Comparison of ENCODE assay signal across 22 cellular contexts in genomic region chr2:3287896-3288295, GRCh38.
DNase-seq lines count a peak whose midpoint lies in the region; ATAC-seq, FAIRE-seq and TF ChIP-seq lines count a peak whose summit lies in the region.
"Had no signal": no experiment of that assay in that cellular context is flagged by ENCODE, and none has a peak within 500 bp of the region (broad histone marks: within the 10 kb centered on the region; RNA-seq: fewer than 3 reads in every experiment).

No MANE protein-coding gene starts in this region.

- H3K27ac Mint-ChIP-seq in progenitor cell of endocrine pancreas = peak overlapping the region; percentile 52
- H3K27ac Mint-ChIP-seq: CD4-positive, CD25-positive, alpha-beta regulatory T cell; GM23338 had no signal

- intact Hi-C loops in right lobe of liver (cut with DNase I) (no loop called here), HepG2 (cut with micrococcal nuclease; ENCODE audit: unreplicated experiment) (no loop called here), Right ventricle myocardium inferior (cut with DNase I) (no loop called here)

- no peaks in the 10 kb centered on the region for H3K36me3 ChIP-seq in right lobe of liver
- peaks cover 3 to 5% of the 10 kb centered on the region in 2 experiments; a peak in 3 of 5 replicates for H3K36me3 ChIP-seq in HepG2 (replicated peaks in 1 of 2; ENCODE audit: control insufficient read depth in 1 of 2, insufficient read depth in 2 of 2, low read length in 2 of 2)
- H3K36me3 ChIP-seq in MM.1S (replicated peaks; ENCODE audit: insufficient read depth, low read length) = no peaks in the 10 kb centered on the region
- H3K36me3 ChIP-seq: SJSA1 had no signal

- BruUV-seq in HepG2 (replicated peaks; lab: Mats Ljungman, UMichigan) = no TSS peak

- H3K79me2 ChIP-seq in HepG2 (ENCODE audit: insufficient read depth, low read length) (peaks cover 3% of the 10 kb centered on the region), MM.1S (ENCODE audit: low read length) (no peaks in the 10 kb centered on the region)

- H3K4me2 ChIP-seq in HepG2 (ENCODE audit: low read depth, low read length) (no peak overlapping the region), MM.1S (ENCODE audit: low read depth, low read length) (no peak overlapping the region)
- H3K4me2 ChIP-seq: GM23338 had no signal

- H3K27ac ChIP-seq in right lobe of liver = no peak overlapping the region
- H3K27ac ChIP-seq in HepG2 (ENCODE audit: extremely low read length, insufficient read depth, low read length) = no peak overlapping the region
- no peak overlapping the region for H3K27ac ChIP-seq in MM.1S (ENCODE audit: low read length)
- H3K27ac ChIP-seq: SJSA1 had no signal

- H3K27me3 ChIP-seq in right lobe of liver = no peaks in the 10 kb centered on the region
- H3K27me3 ChIP-seq in HepG2 (ENCODE audit: control insufficient read depth in 1 of 2, insufficient read depth in 2 of 2, low read length in 2 of 2) = no peaks in the 10 kb centered on the region
- H3K27me3 ChIP-seq in MM.1S (replicated peaks; ENCODE audit: insufficient read depth, low read length) = no peaks in the 10 kb centered on the region
- H3K27me3 ChIP-seq: BE2C, SJSA1 had no signal

- no peak overlapping the region for H3K9ac ChIP-seq in HepG2 (ENCODE audit: insufficient read depth, low read depth, low read length)
- H3K9ac ChIP-seq in MM.1S (ENCODE audit: low read length) = no peak overlapping the region

- WGBS in right lobe of liver (ENCODE audit: insufficient coverage, low coverage, low lambda C conversion rate, missing lambda C conversion rate) = no CpG with 5 or more reads among the region's 13 CpGs
- WGBS in HepG2 (ENCODE audit: low lambda C conversion rate) = 93% methylated on average over 13 of the region's 13 CpGs

- POLR2A ChIA-PET in HepG2 (lab: Yijun Ruan, JAX) = no interaction called here

- TF ChIP-seq CTCF in right lobe of liver (IDR thresholded peaks at IDR 0.05) (no peak), HepG2 (CRISPR knock-in tag; IDR thresholded peaks at IDR 0.05) (no peak), progenitor cell of endocrine pancreas (IDR thresholded peaks at IDR 0.05; ENCODE audit: unreplicated experiment) (no peak), MM.1S (IDR thresholded peaks at IDR 0.05; ENCODE audit: low read length) (no peak)

- no peak for TF ChIP-seq POLR2A in right lobe of liver (IDR thresholded peaks at IDR 0.05)
- TF ChIP-seq POLR2A in HepG2 (IDR thresholded peaks at IDR 0.05; ENCODE audit: insufficient read depth in 1 of 2, low read depth in 2 of 2, low read length in 2 of 2) = no peak

- no peaks in the 10 kb centered on the region for H3F3A ChIP-seq in MM.1S (ENCODE audit: insufficient read depth, low read length)

- TF ChIP-seq EP300 in HepG2 (IDR thresholded peaks at IDR 0.05; ENCODE audit: low read depth in 2 of 2, low read length in 2 of 2) (no peak), HepG2 (CRISPR knock-in tag; IDR thresholded peaks at IDR 0.05; ENCODE audit: borderline replicate concordance) (no peak)

- no peak for ATAC-seq in right lobe of liver
- no peak for ATAC-seq in HepG2
- no peak for ATAC-seq in HG02852 (IDR thresholded peaks at IDR 0.05; ENCODE audit: unreplicated experiment)
- ATAC-seq in Right ventricle myocardium inferior = no peak
- ATAC-seq: GM12878, GM23338 had no signal

- no peak overlapping the region for H3K4me3 Mint-ChIP-seq in progenitor cell of endocrine pancreas (ENCODE audit: low read depth)
- H3K4me3 Mint-ChIP-seq: CD4-positive, CD25-positive, alpha-beta regulatory T cell; GM23338 had no signal

- H3K4me3 ChIP-seq in right lobe of liver (no peak overlapping the region), HepG2 (replicated peaks in 1 of 3; ENCODE audit: insufficient read depth in 1 of 3, low read depth in 2 of 3, low read length in 3 of 3) (no peak overlapping the region), MM.1S (ENCODE audit: low read length) (no peak overlapping the region)
- H3K4me3 ChIP-seq: GM12878, GM23338, SJSA1 had no signal

- peaks cover 7% of the 10 kb centered on the region for H3K9me3 Mint-ChIP-seq in progenitor cell of endocrine pancreas (ENCODE audit: low read depth)

- no peak for TF ChIP-seq RAD21 in HepG2 (CRISPR knock-in tag; IDR thresholded peaks at IDR 0.05)

- CTCF ChIA-PET in HepG2 (lab: Yijun Ruan, JAX; ENCODE audit: low intra/inter-chr PET ratio, low total read pairs) = no interaction called here

- H3K36me3 Mint-ChIP-seq in progenitor cell of endocrine pancreas (ENCODE audit: insufficient read depth) = peaks cover 2% of the 10 kb centered on the region

- H3K27me3 Mint-ChIP-seq in progenitor cell of endocrine pancreas = no peaks in the 10 kb centered on the region
- H3K27me3 Mint-ChIP-seq: CD4-positive, CD25-positive, alpha-beta regulatory T cell had no signal

- no peaks in the 10 kb centered on the region for H3K9me3 ChIP-seq in right lobe of liver
- H3K9me3 ChIP-seq in HepG2 (ENCODE audit: low read length) = no peaks in the 10 kb centered on the region
- H3K9me3 ChIP-seq in MM.1S (replicated peaks; ENCODE audit: insufficient read depth, low read length) = no peaks in the 10 kb centered on the region
- H3K9me3 ChIP-seq: BE2C, SJSA1 had no signal

- DNase-seq in right lobe of liver (peak in 2 of 3 donors; percentile 40 to 41), HepG2 (ENCODE audit: low spot score) (no peak), islet precursor cell (peak; percentile 29), progenitor cell of endocrine pancreas (ENCODE audit: low spot score, unreplicated experiment) (no peak), MM.1S (no peak), Right ventricle myocardium inferior (ENCODE audit: missing footprints) (no peak)
- DNase-seq: Calu3; CD4-positive, CD25-positive, alpha-beta regulatory T cell; EL; HCEC 1CT; KBM-7; NCI-H1436; NCI-H1930; NCI-H345; NCI-H524 treated with DMSO at 0.1 percent for 48 hours had no signal

- H3K9me2 ChIP-seq in MM.1S (replicated peaks; ENCODE audit: insufficient read depth, low read length) = no peaks in the 10 kb centered on the region

- H3K4me1 Mint-ChIP-seq in progenitor cell of endocrine pancreas (ENCODE audit: low read depth) = peaks cover 1% of the 10 kb centered on the region

- H2AFZ ChIP-seq in HepG2 (ENCODE audit: low read length) (no peak overlapping the region), MM.1S (ENCODE audit: low read length) (no peak overlapping the region)
- H2AFZ ChIP-seq: GM23338 had no signal

- in situ Hi-C loops in HepG2 (cut with HindIII; ENCODE audit: extremely low pct_ligation_motif_present, low pct_unique_long_range_greater_than_20kb) = no loop called here

- no peaks in the 10 kb centered on the region for H3K4me1 ChIP-seq in right lobe of liver
- no peaks in the 10 kb centered on the region for H3K4me1 ChIP-seq in HepG2 (ENCODE audit: insufficient read depth, low read length)
- no peaks in the 10 kb centered on the region for H3K4me1 ChIP-seq in MM.1S (ENCODE audit: low read length)
- H3K4me1 ChIP-seq: SJSA1 had no signal

- no peak for FAIRE-seq in HepG2 (lab: Jason Lieb, UNC)
- FAIRE-seq: A204.1, GM12878, GM19239 had no signal

- H4K20me1 ChIP-seq in HepG2 (ENCODE audit: insufficient read depth, low read length) (peaks cover 13% of the 10 kb centered on the region; the same call in 1 of the 2 replicates), MM.1S (ENCODE audit: insufficient read depth, low read length) (no peaks in the 10 kb centered on the region)

TF ChIP-seq in HepG2, 621 proteins besides CTCF, POLR2A, EP300 and RAD21 (continues in another document):
- TF ChIP-seq HNF4G (IDR thresholded peaks at IDR 0.05; ENCODE audit: borderline replicate concordance, low read depth, low read length) (no peak), HNF4G (CRISPR knock-in tag; IDR thresholded peaks at IDR 0.05; ENCODE audit: borderline replicate concordance, low read depth) (no peak), ARNT (IDR thresholded peaks at IDR 0.05) (no peak), ZNF451 (CRISPR knock-in tag; IDR thresholded peaks at IDR 0.05) (no peak), YY1 (IDR thresholded peaks at IDR 0.05; ENCODE audit: insufficient read depth, insufficient replicate concordance, low read depth, low read length) (no peak), FOXP1 (IDR thresholded peaks at IDR 0.05) (no peak), FOXP1 (CRISPR knock-in tag; IDR thresholded peaks at IDR 0.05) (no peak), NPAS2 (CRISPR knock-in tag; IDR thresholded peaks at IDR 0.05; ENCODE audit: borderline replicate concordance) (no peak)
- TF ChIP-seq, protein P1, sequence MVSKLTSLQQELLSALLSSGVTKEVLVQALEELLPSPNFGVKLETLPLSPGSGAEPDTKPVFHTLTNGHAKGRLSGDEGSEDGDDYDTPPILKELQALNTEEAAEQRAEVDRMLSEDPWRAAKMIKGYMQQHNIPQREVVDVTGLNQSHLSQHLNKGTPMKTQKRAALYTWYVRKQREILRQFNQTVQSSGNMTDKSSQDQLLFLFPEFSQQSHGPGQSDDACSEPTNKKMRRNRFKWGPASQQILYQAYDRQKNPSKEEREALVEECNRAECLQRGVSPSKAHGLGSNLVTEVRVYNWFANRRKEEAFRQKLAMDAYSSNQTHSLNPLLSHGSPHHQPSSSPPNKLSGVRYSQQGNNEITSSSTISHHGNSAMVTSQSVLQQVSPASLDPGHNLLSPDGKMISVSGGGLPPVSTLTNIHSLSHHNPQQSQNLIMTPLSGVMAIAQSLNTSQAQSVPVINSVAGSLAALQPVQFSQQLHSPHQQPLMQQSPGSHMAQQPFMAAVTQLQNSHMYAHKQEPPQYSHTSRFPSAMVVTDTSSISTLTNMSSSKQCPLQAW (CRISPR knock-in tag; IDR thresholded peaks at IDR 0.05) = no peak
- TF ChIP-seq, protein P2, sequence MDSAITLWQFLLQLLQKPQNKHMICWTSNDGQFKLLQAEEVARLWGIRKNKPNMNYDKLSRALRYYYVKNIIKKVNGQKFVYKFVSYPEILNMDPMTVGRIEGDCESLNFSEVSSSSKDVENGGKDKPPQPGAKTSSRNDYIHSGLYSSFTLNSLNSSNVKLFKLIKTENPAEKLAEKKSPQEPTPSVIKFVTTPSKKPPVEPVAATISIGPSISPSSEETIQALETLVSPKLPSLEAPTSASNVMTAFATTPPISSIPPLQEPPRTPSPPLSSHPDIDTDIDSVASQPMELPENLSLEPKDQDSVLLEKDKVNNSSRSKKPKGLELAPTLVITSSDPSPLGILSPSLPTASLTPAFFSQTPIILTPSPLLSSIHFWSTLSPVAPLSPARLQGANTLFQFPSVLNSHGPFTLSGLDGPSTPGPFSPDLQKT (CRISPR knock-in tag; IDR thresholded peaks at IDR 0.05; ENCODE audit: borderline replicate concordance) = no peak

Comparison
In these comparisons a context has a peak if more than half of its experiments do, and no peak if none do; other contexts are left out.
1. DNase-seq: peak in right lobe of liver (2 of 3) and islet precursor cell (single experiment); none in HepG2 (single experiment), progenitor cell of endocrine pancreas (single experiment), MM.1S (single experiment) and Right ventricle myocardium inferior (single experiment).